23 cellular contexts compared by ENCODE assay signal in genomic region chr1:29543586-29543985, GRCh38.
"Had no signal": no experiment of that assay in that cellular context is flagged by ENCODE, and none has a peak within 500 bp of the region (broad histone marks: within the 10 kb centered on the region; RNA-seq: fewer than 3 reads in every experiment).

No MANE protein-coding gene starts in this region.

- H3K4me1 ChIP-seq: esophagus muscularis mucosa, foreskin keratinocyte, left lung, lower lobe of right lung, right lobe of liver, tibial artery had no signal

- H3K4me3 Mint-ChIP-seq: activated T-helper 1 cell treated with anti-CD3 and anti-CD28 coated beads, Interleukin-12 subunit alpha, Interleukin-12 subunit beta, Interleukin-2, Interleukin-4 antibody, amounts not matched to agents 30 ng/mL and 10 ng/mL and 1 ng/mL, durations not matched to agents 14 hours and 24 hours and 36 hours; nephron; stimulated activated memory B cell treated with anti-CD40 and anti-IgM and Interleukin-4, amounts not matched to agents 10 μg/mL and 1 μg/mL and 100 μg/mL, for 72 hours; stimulated activated naive CD8-positive, alpha-beta T cell treated with anti-CD3 and anti-CD28 coated beads, Interleukin-15, amount 100 ng/mL, for 72 hours had no signal

- H3K9me3 ChIP-seq: esophagus muscularis mucosa, left lung, lower lobe of right lung, ovary, right lobe of liver, tibial artery had no signal

- H3K4me1 Mint-ChIP-seq: stimulated activated memory B cell treated with anti-CD40 and anti-IgM and Interleukin-4, amounts not matched to agents 10 μg/mL and 1 μg/mL and 100 μg/mL, for 72 hours; stimulated activated naive CD8-positive, alpha-beta T cell treated with anti-CD3 and anti-CD28 coated beads, Interleukin-15, amount 100 ng/mL, for 72 hours had no signal

- DNase-seq: activated CD4-positive, alpha-beta T cell treated with anti-CD3 and anti-CD28 coated beads for 4 hours; activated CD4-positive, alpha-beta T cell treated with anti-CD3 and anti-CD28 coated beads, Interleukin-2, amount 50 U/mL, for 4 hours; activated gamma-delta T cell treated with Interleukin-2 at 50 U/mL for 16 hours; activated naive CD4-positive, alpha-beta T cell treated with anti-CD3 and anti-CD28 coated beads, Interleukin-2, amount 50 U/mL, for 16 hours; activated T-cell treated with anti-CD3 and anti-CD28 coated beads, Interleukin-2, amount 50 U/mL, for 1 hour; amniotic stem cell; brain microvascular endothelial cell; foreskin keratinocyte; left lung; lower lobe of right lung; mesenchymal stem cell; right lobe of liver; stimulated activated CD4-positive, alpha-beta T cell treated with anti-CD3 and anti-CD28 coated beads, Interleukin-4, amount 100 ng/mL, for 24 hours; stimulated activated naive CD8-positive, alpha-beta T cell treated with anti-CD3 and anti-CD28 coated beads, Interleukin-15, amount 100 ng/mL, for 72 hours; substantia nigra had no signal

- H3K9me3 Mint-ChIP-seq: activated T-helper 1 cell treated with anti-CD3 and anti-CD28 coated beads, Interleukin-12 subunit alpha, Interleukin-12 subunit beta, Interleukin-2, Interleukin-4 antibody, amounts not matched to agents 30 ng/mL and 10 ng/mL and 1 ng/mL, durations not matched to agents 14 hours and 24 hours and 36 hours; nephron; stimulated activated memory B cell treated with anti-CD40 and anti-IgM and Interleukin-4, amounts not matched to agents 10 μg/mL and 1 μg/mL and 100 μg/mL, for 72 hours; stimulated activated naive CD8-positive, alpha-beta T cell treated with anti-CD3 and anti-CD28 coated beads, Interleukin-15, amount 100 ng/mL, for 72 hours had no signal

- H3K27me3 Mint-ChIP-seq: progenitor cell of endocrine pancreas had no signal

- H3K27ac Mint-ChIP-seq: activated T-helper 1 cell treated with anti-CD3 and anti-CD28 coated beads, Interleukin-12 subunit alpha, Interleukin-12 subunit beta, Interleukin-2, Interleukin-4 antibody, amounts not matched to agents 30 ng/mL and 10 ng/mL and 1 ng/mL, durations not matched to agents 14 hours and 24 hours and 36 hours; nephron; progenitor cell of endocrine pancreas; stimulated activated memory B cell treated with anti-CD40 and anti-IgM and Interleukin-4, amounts not matched to agents 10 μg/mL and 1 μg/mL and 100 μg/mL, for 72 hours; stimulated activated naive CD8-positive, alpha-beta T cell treated with anti-CD3 and anti-CD28 coated beads, Interleukin-15, amount 100 ng/mL, for 72 hours had no signal

- H3K27ac ChIP-seq: brain microvascular endothelial cell, esophagus muscularis mucosa, foreskin keratinocyte, left lung, lower lobe of right lung, ovary, right lobe of liver, skin epidermis, tibial artery had no signal

- H3K36me3 Mint-ChIP-seq: stimulated activated memory B cell treated with anti-CD40 and anti-IgM and Interleukin-4, amounts not matched to agents 10 μg/mL and 1 μg/mL and 100 μg/mL, for 72 hours had no signal

- H3K36me3 ChIP-seq: brain microvascular endothelial cell, esophagus muscularis mucosa, left lung, lower lobe of right lung, ovary, right lobe of liver, tibial artery had no signal

- H3K4me3 ChIP-seq: esophagus muscularis mucosa, left lung, lower lobe of right lung, ovary, right lobe of liver, skin epidermis, tibial artery had no signal

- H3K27me3 ChIP-seq: brain microvascular endothelial cell, ovary, right lobe of liver had no signal
